27 cellular contexts compared by ENCODE assay signal in genomic region chr11:11657101-11657935, GRCh38. TPM values are rescaled to one million over a fixed set of nuclear protein-coding genes. Genes with fewer than 3 reads are reported as not detected.
"Had no signal": no experiment of that assay in that cellular context is flagged by ENCODE, and none has a peak within 500 bp of the region (broad histone marks: within the 10 kb centered on the region; RNA-seq: fewer than 3 reads in every experiment).

No MANE protein-coding gene starts in this region.

- H3K4me3 ChIP-seq: ovary, sigmoid colon, upper lobe of left lung had no signal

- H3K27ac Mint-ChIP-seq: activated T-cell treated with anti-CD3 and anti-CD28 coated beads, Interleukin-2, amount 50 U/mL, for 24 hours; memory B cell; naive thymus-derived CD4-positive, alpha-beta T cell; progenitor cell of endocrine pancreas; stimulated activated effector memory CD8-positive, alpha-beta T cell treated with anti-CD3 and anti-CD28 coated beads, Interleukin-12 subunit alpha, Interleukin-12 subunit beta, amount 100 ng/mL, for 72 hours; stimulated activated naive CD8-positive, alpha-beta T cell treated with anti-CD3 and anti-CD28 coated beads, Interleukin-15, Interleukin-2, amounts not matched to agents 100 ng/mL and 50 ng/mL, for 24 hours; T-helper 17 cell had no signal

- DNase-seq: activated CD4-positive, alpha-beta T cell treated with anti-CD3 and anti-CD28 coated beads for 48 hours; activated CD4-positive, alpha-beta T cell treated with anti-CD3 and anti-CD28 coated beads, Interleukin-2, amount 50 U/mL, for 48 hours; activated CD8-positive, alpha-beta memory T cell treated with anti-CD3 and anti-CD28 coated beads, Interleukin-2, amount 50 U/mL, for 4 hours; activated gamma-delta T cell treated with Interleukin-2 at 50 U/mL for 16 hours; activated naive CD4-positive, alpha-beta T cell treated with anti-CD3 and anti-CD28 coated beads, Interleukin-2, amount 50 U/mL, for 16 hours; activated T-cell treated with anti-CD3 and anti-CD28 coated beads, Interleukin-2, amount 50 U/mL, for 24 hours; amniotic stem cell; brain microvascular endothelial cell; effector CD4-positive, alpha-beta T cell; hippocampal formation; left colon; midbrain; naive thymus-derived CD4-positive, alpha-beta T cell; ovary; retina; sigmoid colon; small intestine; stimulated activated CD4-positive, alpha-beta T cell treated with anti-CD3 and anti-CD28 coated beads, Interleukin-4, amount 100 ng/mL, for 24 hours; T-helper 17 cell; T1000; upper lobe of left lung; WERI-Rb-1 had no signal

- H3K36me3 Mint-ChIP-seq: memory B cell; naive thymus-derived CD4-positive, alpha-beta T cell; stimulated activated effector memory CD8-positive, alpha-beta T cell treated with anti-CD3 and anti-CD28 coated beads, Interleukin-12 subunit alpha, Interleukin-12 subunit beta, amount 100 ng/mL, for 72 hours had no signal

- ATAC-seq: activated CD4-positive, CD25-positive, alpha-beta regulatory T cell treated with anti-CD3 and anti-CD28 coated beads, Interleukin-2, amount 50 U/mL, for 24 hours; left colon; naive thymus-derived CD4-positive, alpha-beta T cell; stimulated activated effector memory CD8-positive, alpha-beta T cell treated with anti-CD3 and anti-CD28 coated beads, Interleukin-12 subunit alpha, Interleukin-12 subunit beta, amount 100 ng/mL, for 72 hours; T-helper 17 cell had no signal

- H3K4me1 ChIP-seq: upper lobe of left lung had no signal

- H3K27ac ChIP-seq: brain microvascular endothelial cell, ovary, sigmoid colon, upper lobe of left lung, WERI-Rb-1 had no signal

- H3K27me3 ChIP-seq: ovary, sigmoid colon, upper lobe of left lung had no signal

- H3K9me3 Mint-ChIP-seq: activated T-cell treated with anti-CD3 and anti-CD28 coated beads, Interleukin-2, amount 50 U/mL, for 24 hours; memory B cell; naive thymus-derived CD4-positive, alpha-beta T cell; stimulated activated effector memory CD8-positive, alpha-beta T cell treated with anti-CD3 and anti-CD28 coated beads, Interleukin-12 subunit alpha, Interleukin-12 subunit beta, amount 100 ng/mL, for 72 hours; stimulated activated naive CD8-positive, alpha-beta T cell treated with anti-CD3 and anti-CD28 coated beads, Interleukin-15, Interleukin-2, amounts not matched to agents 100 ng/mL and 50 ng/mL, for 24 hours had no signal

- H3K9me3 ChIP-seq: ovary, sigmoid colon, upper lobe of left lung had no signal

- H3K4me1 Mint-ChIP-seq: memory B cell; naive thymus-derived CD4-positive, alpha-beta T cell; stimulated activated effector memory CD8-positive, alpha-beta T cell treated with anti-CD3 and anti-CD28 coated beads, Interleukin-12 subunit alpha, Interleukin-12 subunit beta, amount 100 ng/mL, for 72 hours; T-helper 17 cell had no signal

- H3K36me3 ChIP-seq: brain microvascular endothelial cell, ovary, sigmoid colon, upper lobe of left lung, WERI-Rb-1 had no signal

- H3K4me3 Mint-ChIP-seq: activated T-cell treated with anti-CD3 and anti-CD28 coated beads, Interleukin-2, amount 50 U/mL, for 24 hours; memory B cell; naive thymus-derived CD4-positive, alpha-beta T cell; stimulated activated effector memory CD8-positive, alpha-beta T cell treated with anti-CD3 and anti-CD28 coated beads, Interleukin-12 subunit alpha, Interleukin-12 subunit beta, amount 100 ng/mL, for 72 hours; stimulated activated naive CD8-positive, alpha-beta T cell treated with anti-CD3 and anti-CD28 coated beads, Interleukin-15, Interleukin-2, amounts not matched to agents 100 ng/mL and 50 ng/mL, for 24 hours; T-helper 17 cell had no signal

RNA-seq across cellular contexts. Expression of gene GALNT18, which starts 35.5 kb away (rescaled TPM):
- total RNA-seq: T-helper 17 cell had no signal
